In the genomic region with DNA sequence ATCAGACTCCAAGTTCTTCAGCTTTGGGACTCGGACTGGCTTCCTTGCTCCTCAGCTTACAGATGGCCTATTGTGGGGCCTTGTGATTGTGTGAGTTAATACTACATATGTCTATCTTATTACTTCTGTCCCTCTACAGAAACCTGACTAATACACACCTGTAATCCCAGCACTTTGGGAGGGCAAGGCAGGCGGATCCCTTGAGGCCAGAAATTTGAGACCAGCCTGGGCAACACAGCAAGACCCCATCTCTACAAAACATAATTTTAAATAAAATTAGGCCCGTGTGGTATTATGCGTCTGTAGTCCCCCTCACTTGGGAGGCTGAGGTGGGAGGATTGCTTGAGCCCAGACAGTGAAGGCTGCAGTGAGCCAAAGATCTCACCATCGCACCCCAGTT, we compare ENCODE assay signal across 4 cellular contexts. TPM values are rescaled to one million over a fixed set of nuclear protein-coding genes. Genes with fewer than 3 reads are reported as not detected.
DNase-seq lines count a peak whose midpoint lies in the region; ATAC-seq, FAIRE-seq and TF ChIP-seq lines count a peak whose summit lies in the region.
"Not testable (repeated sequence)": the region's sequence is repeated elsewhere in the genome, so short reads cannot be mapped to it uniquely, and the experiment has no call there.

No MANE protein-coding gene starts in this region.

- not testable (repeated sequence) for H3K9me1 ChIP-seq in K562 (ENCODE audit: control insufficient read depth, insufficient read depth, low read length)

- WGBS in K562 (ENCODE audit: insufficient coverage, low coverage, missing lambda C conversion rate) = 80% methylated on average over 5 of the region's 5 CpGs
- 85% methylated on average over 5 of the region's 5 CpGs for WGBS in HepG2 (ENCODE audit: low lambda C conversion rate)

- not testable (repeated sequence) for H3K4me2 ChIP-seq in K562 (ENCODE audit: insufficient read depth, low read length); HepG2 (ENCODE audit: low read depth, low read length)

- peaks cover 23% of the 10 kb centered on the region for H3K79me2 ChIP-seq in K562 (ENCODE audit: control insufficient read depth, insufficient read depth, low read length)
- H3K79me2 ChIP-seq in HepG2 (ENCODE audit: insufficient read depth, low read length) = peaks cover 13% of the 10 kb centered on the region

- not testable (repeated sequence) for H3K27me3 Mint-ChIP-seq in WTC11 (ENCODE audit: low read depth)

- CTCF ChIA-PET in HEK293 (lab: Yijun Ruan, JAX); WTC11 (lab: Charles Lee); K562 (lab: Yijun Ruan, JAX; ENCODE audit: low intra/inter-chr PET ratio); HepG2 (lab: Yijun Ruan, JAX; ENCODE audit: low intra/inter-chr PET ratio, low total read pairs): not testable (repeated sequence)

- not testable (repeated sequence) for H3K4me1 ChIP-seq in HEK293 (ENCODE audit: control insufficient read depth, insufficient read depth, low read length)
- peaks cover 9 to 19% of the 10 kb centered on the region in 2 experiments; a peak in 4 of 5 replicates for H3K4me1 ChIP-seq in K562 (replicated peaks in 1 of 2; ENCODE audit: control insufficient read depth in 2 of 2, insufficient read depth in 2 of 2, low read length in 2 of 2)
- peaks cover 39% of the 10 kb centered on the region for H3K4me1 ChIP-seq in HepG2 (ENCODE audit: insufficient read depth, low read length)

- in situ Hi-C loops in K562 (cut with MboI); HepG2 (cut with HindIII; ENCODE audit: extremely low pct_ligation_motif_present, low pct_unique_long_range_greater_than_20kb): not testable (repeated sequence)

- not testable (repeated sequence) for H2AFZ ChIP-seq in K562 (ENCODE audit: low read depth, low read length); HepG2 (ENCODE audit: low read length)

- H3K36me3 Mint-ChIP-seq in WTC11 = not testable (repeated sequence)

- H4K20me1 ChIP-seq in K562 (replicated peaks; ENCODE audit: control insufficient read depth, insufficient read depth, low read length); HepG2 (ENCODE audit: insufficient read depth, low read length): not testable (repeated sequence)

- not testable (repeated sequence) for H3K9ac ChIP-seq in K562 (ENCODE audit: insufficient read depth in 1 of 2, low read depth in 2 of 2, low read length in 2 of 2); HepG2 (ENCODE audit: insufficient read depth, low read depth, low read length)

- not testable (repeated sequence) for TF ChIP-seq EP300 in K562 (IDR thresholded peaks at IDR 0.05; ENCODE audit: low read length); HepG2 (IDR thresholded peaks at IDR 0.05; ENCODE audit: low read depth in 2 of 2, low read length in 2 of 2); HepG2 (CRISPR knock-in tag; IDR thresholded peaks at IDR 0.05; ENCODE audit: borderline replicate concordance)

- H3K9me3 ChIP-seq in HEK293 (ENCODE audit: control insufficient read depth, insufficient read depth, low read depth, low read length); K562 (replicated peaks; ENCODE audit: control insufficient read depth, insufficient read depth, low read depth, low read length); HepG2 (ENCODE audit: low read length): not testable (repeated sequence)

- H3K36me3 ChIP-seq in HEK293 (ENCODE audit: control insufficient read depth in 2 of 2, insufficient read depth in 1 of 2, low read length in 2 of 2); K562 (ENCODE audit: control insufficient read depth, insufficient read depth, low read length); HepG2 (replicated peaks in 1 of 2; ENCODE audit: control insufficient read depth in 1 of 2, insufficient read depth in 2 of 2, low read length in 2 of 2): not testable (repeated sequence)

- H3K27me3 ChIP-seq in K562 (ENCODE audit: control insufficient read depth in 2 of 2, insufficient read depth in 2 of 2, low read length in 2 of 2); HepG2 (ENCODE audit: control insufficient read depth in 1 of 2, insufficient read depth in 2 of 2, low read length in 2 of 2): not testable (repeated sequence)

- not testable (repeated sequence) for H3K27ac ChIP-seq in HEK293 (ENCODE audit: extremely low read depth, low read depth, low read length); K562 (ENCODE audit: extremely low read depth, low read depth, low read length); HepG2 (ENCODE audit: extremely low read length, insufficient read depth, low read length)

- H3K4me3 ChIP-seq in HEK293 (ENCODE audit: low read depth, low read length); K562; HepG2 (replicated peaks in 1 of 3; ENCODE audit: insufficient read depth in 1 of 3, low read depth in 2 of 3, low read length in 3 of 3): not testable (repeated sequence)

- H3K27ac Mint-ChIP-seq in WTC11 = not testable (repeated sequence)

- FAIRE-seq in K562 (lab: Jason Lieb, UNC); HepG2 (lab: Jason Lieb, UNC): not testable (repeated sequence)

- ATAC-seq in WTC11, K562, HepG2: not testable (repeated sequence)

- TF ChIP-seq RAD21 in K562 (CRISPR knock-in tag; conservative IDR thresholded peaks at IDR 0.05 in 1 of 2, IDR thresholded peaks at IDR 0.05 in 1 of 2); HepG2 (CRISPR knock-in tag; IDR thresholded peaks at IDR 0.05): not testable (repeated sequence)

- DNase-seq in WTC11 (ENCODE audit: low spot score); K562 (ENCODE audit: extremely low read depth in 1 of 4, low spot score in 3 of 4); HepG2 (ENCODE audit: low spot score): not testable (repeated sequence)

- H3K4me3 Mint-ChIP-seq in WTC11 = not testable (repeated sequence)

- not testable (repeated sequence) for TF ChIP-seq POLR2A in K562 (conservative IDR thresholded peaks at IDR 0.05); HepG2 (IDR thresholded peaks at IDR 0.05; ENCODE audit: insufficient read depth in 1 of 2, low read depth in 2 of 2, low read length in 2 of 2)

- intact Hi-C loops in K562 (cut with micrococcal nuclease); HepG2 (cut with micrococcal nuclease; ENCODE audit: unreplicated experiment): not testable (repeated sequence)

- TF ChIP-seq CTCF in HEK293 (tag by site-specific recombination; IDR thresholded peaks at IDR 0.05); WTC11 (IDR thresholded peaks at IDR 0.05); K562 (IDR thresholded peaks at IDR 0.05 in 2 of 3, conservative IDR thresholded peaks at IDR 0.05 in 1 of 3; ENCODE audit: insufficient read depth in 2 of 3, low read depth in 1 of 3, low read length in 3 of 3); HepG2 (CRISPR knock-in tag; IDR thresholded peaks at IDR 0.05): not testable (repeated sequence)

- POLR2A ChIA-PET in HEK293 (lab: Yijun Ruan, JAX); WTC11 (lab: Charles Lee): not testable (repeated sequence)
- POLR2A ChIA-PET in K562 (lab: Yijun Ruan, JAX) = interaction anchor here (0.7 kb wide), 1 partner anchor 9 kb away, joined by 4 read pairs; no protein-coding TSS in a partner anchor
- POLR2A ChIA-PET in HepG2 (lab: Yijun Ruan, JAX) = interaction anchor here (0.6 kb wide), 1 partner anchor 9 kb away, joined by 3 read pairs; no protein-coding TSS in a partner anchor

- not testable (repeated sequence) for BruUV-seq in K562 (replicated peaks; lab: Mats Ljungman, UMichigan); HepG2 (replicated peaks; lab: Mats Ljungman, UMichigan)

- H3K4me1 Mint-ChIP-seq in WTC11 = peaks cover 24% of the 10 kb centered on the region

- H3K9me3 Mint-ChIP-seq in WTC11 = not testable (repeated sequence)

RNA-seq across cellular contexts. Expression of a gene that starts 4.9 kb away (rescaled TPM):
- total RNA-seq in WTC11 (2021) = 32.6 to 38.9 TPM (median 34.7 TPM) in 3 replicates
- 13.6 and 15.9 TPM in 2 replicates for total RNA-seq in K562 (2011; cell fraction: chromatin; rRNA removed; ENCODE audit: low replicate concordance)
- 12.1 and 13.3 TPM in 2 replicates for total RNA-seq in K562 (2011; cell fraction: nucleolus; rRNA removed)
- total RNA-seq in K562 (2011; cell fraction: nucleoplasm; rRNA removed) = 12.6 and 16.4 TPM in 2 replicates
- total RNA-seq in K562 (2014; rRNA removed) = 88.9 and 98.8 TPM in 2 replicates
- total RNA-seq in K562 (2014; rRNA removed; fragmentation: Illumina TruSeq; extraction: Trizol) = 133 and 142 TPM in 2 replicates
- 198 and 202 TPM in 2 replicates for total RNA-seq in K562 (2015; rRNA removed; fragmentation: Illumina TruSeq; extraction: Trizol)
- total RNA-seq in K562 (2021) = 102 and 105 TPM in 2 replicates
- 78.0 and 122 TPM in 2 replicates for polyA plus RNA-seq in K562 (2011; rRNA removed)
- 75.5 and 96.1 TPM in 2 replicates for polyA plus RNA-seq in K562 (2011; cell fraction: cytosol; rRNA removed)
- 20.9 and 23.0 TPM in 2 replicates for polyA plus RNA-seq in K562 (2011; cell fraction: nucleus; rRNA removed)
- 174 and 178 TPM in 2 replicates for polyA plus RNA-seq in K562 (2012)
- 140 and 142 TPM in 2 replicates for polyA plus RNA-seq in K562 (2014; fragmentation: Illumina TruSeq; extraction: Trizol)
- 100 to 1,000 TPM in 1 of 2 experiments, 10 to 100 TPM in 1; 96.7 to 152 TPM for polyA plus RNA-seq in K562 (2014; fragmentation: Nextera tagmentation; extraction: Ambion mirVana)
- 116 and 122 TPM in 2 replicates for polyA plus RNA-seq in K562 (2014; rRNA removed)
- 41.7 and 49.6 TPM in 2 replicates for polyA minus RNA-seq in K562 (2011; rRNA and poly(A)+ RNA removed)
- polyA minus RNA-seq in K562 (2011; cell fraction: cytosol; rRNA and poly(A)+ RNA removed) = 19.7 and 29.8 TPM in 2 replicates
- 3.0 and 6.7 TPM in 2 replicates for polyA minus RNA-seq in K562 (2011; cell fraction: nucleus; rRNA and poly(A)+ RNA removed)
- total RNA-seq in HepG2 (2016; rRNA removed; fragmentation: Illumina TruSeq; extraction: Trizol) = 1,060 and 1,621 TPM in 2 replicates
- 149 and 161 TPM in 2 replicates for total RNA-seq in HepG2 (2016; cell fraction: cytosol; rRNA removed; fragmentation: Illumina TruSeq; extraction: Trizol; ENCODE audit: low read depth)
- total RNA-seq in HepG2 (2016; cell fraction: insoluble cytoplasmic fraction; rRNA removed; fragmentation: Illumina TruSeq; extraction: Trizol) = 1,077 and 1,733 TPM in 2 replicates
- 191 and 197 TPM in 2 replicates for total RNA-seq in HepG2 (2016; cell fraction: membrane; rRNA removed; fragmentation: Illumina TruSeq; extraction: Trizol)
- 379 and 382 TPM in 2 replicates for total RNA-seq in HepG2 (2016; cell fraction: nucleus; rRNA removed; fragmentation: Illumina TruSeq; extraction: Trizol)
- 304 and 464 TPM in 2 replicates for polyA plus RNA-seq in HepG2 (2011; rRNA removed)
- polyA plus RNA-seq in HepG2 (2011; cell fraction: cytosol; rRNA removed) = 354 and 445 TPM in 2 replicates
- 76.3 and 83.7 TPM in 2 replicates for polyA plus RNA-seq in HepG2 (2011; cell fraction: nucleus; rRNA removed)
- 328 and 393 TPM in 2 replicates for polyA plus RNA-seq in HepG2 (2012)
- polyA plus RNA-seq in HepG2 (2016; cell fraction: cytosol; fragmentation: Illumina TruSeq; extraction: Trizol; ENCODE audit: low read depth) = 156 and 179 TPM in 2 replicates
- polyA plus RNA-seq in HepG2 (2016; cell fraction: insoluble cytoplasmic fraction; fragmentation: Illumina TruSeq; extraction: Trizol; ENCODE audit: low read depth) = 1,625 and 1,852 TPM in 2 replicates
- polyA plus RNA-seq in HepG2 (2016; cell fraction: membrane; fragmentation: Illumina TruSeq; extraction: Trizol; ENCODE audit: low read depth) = 151 and 153 TPM in 2 replicates
- 546 and 575 TPM in 2 replicates for polyA plus RNA-seq in HepG2 (2016; cell fraction: nucleus; fragmentation: Illumina TruSeq; extraction: Trizol; ENCODE audit: insufficient read depth, low read depth)
- 222 and 280 TPM in 2 replicates for polyA minus RNA-seq in HepG2 (2011; rRNA and poly(A)+ RNA removed; ENCODE audit: low replicate concordance)
- 119 and 160 TPM in 2 replicates for polyA minus RNA-seq in HepG2 (2011; cell fraction: cytosol; rRNA and poly(A)+ RNA removed)
- 42.0 and 49.5 TPM in 2 replicates for polyA minus RNA-seq in HepG2 (2011; cell fraction: nucleus; rRNA and poly(A)+ RNA removed)

RNA-seq across cellular contexts. Expression of a gene that starts 23.4 kb away (rescaled TPM):
- total RNA-seq in WTC11 (2021) (80.3 to 88.0 TPM (median 81.7 TPM) in 3 replicates), K562 (2014; rRNA removed) (91.1 and 91.3 TPM in 2 replicates), K562 (2014; rRNA removed; fragmentation: Illumina TruSeq; extraction: Trizol) (61.3 and 63.6 TPM in 2 replicates), K562 (2015; rRNA removed; fragmentation: Illumina TruSeq; extraction: Trizol) (81.2 and 85.7 TPM in 2 replicates), K562 (2021) (117 and 119 TPM in 2 replicates), HepG2 (2016; rRNA removed; fragmentation: Illumina TruSeq; extraction: Trizol) (47.1 and 83.5 TPM in 2 replicates)
- 105 and 163 TPM in 2 replicates for total RNA-seq in K562 (2011; cell fraction: chromatin; rRNA removed; ENCODE audit: low replicate concordance)
- total RNA-seq in K562 (2011; cell fraction: nucleolus; rRNA removed) = 111 and 135 TPM in 2 replicates
- 77.2 and 104 TPM in 2 replicates for total RNA-seq in K562 (2011; cell fraction: nucleoplasm; rRNA removed)
- polyA plus RNA-seq in K562 (2011; rRNA removed) (116 and 135 TPM in 2 replicates), K562 (2014; fragmentation: Illumina TruSeq; extraction: Trizol) (129 and 135 TPM in 2 replicates), K562 (2014; fragmentation: Nextera tagmentation; extraction: Ambion mirVana) (100 to 1,000 TPM in 1 of 2 experiments, 10 to 100 TPM in 1; 42.4 to 139 TPM), K562 (2014; rRNA removed) (148 and 150 TPM in 2 replicates), HepG2 (2011; rRNA removed) (159 and 162 TPM in 2 replicates)
- polyA plus RNA-seq in K562 (2011; cell fraction: cytosol; rRNA removed) = 157 and 178 TPM in 2 replicates
- polyA plus RNA-seq in K562 (2011; cell fraction: nucleus; rRNA removed) = 86.6 and 87.3 TPM in 2 replicates
- polyA plus RNA-seq in K562 (2012) = 117 and 160 TPM in 2 replicates
- polyA minus RNA-seq in K562 (2011; rRNA and poly(A)+ RNA removed) = 122 and 124 TPM in 2 replicates
- 84.0 and 111 TPM in 2 replicates for polyA minus RNA-seq in K562 (2011; cell fraction: cytosol; rRNA and poly(A)+ RNA removed)
- polyA minus RNA-seq in K562 (2011; cell fraction: nucleus; rRNA and poly(A)+ RNA removed) = 40.3 and 72.0 TPM in 2 replicates
- total RNA-seq in HepG2 (2016; cell fraction: cytosol; rRNA removed; fragmentation: Illumina TruSeq; extraction: Trizol; ENCODE audit: low read depth) = 30.5 and 33.0 TPM in 2 replicates
- total RNA-seq in HepG2 (2016; cell fraction: insoluble cytoplasmic fraction; rRNA removed; fragmentation: Illumina TruSeq; extraction: Trizol) = 48.8 and 85.3 TPM in 2 replicates
- total RNA-seq in HepG2 (2016; cell fraction: membrane; rRNA removed; fragmentation: Illumina TruSeq; extraction: Trizol) = 54.4 and 54.7 TPM in 2 replicates
- total RNA-seq in HepG2 (2016; cell fraction: nucleus; rRNA removed; fragmentation: Illumina TruSeq; extraction: Trizol) = 37.1 and 40.2 TPM in 2 replicates
- polyA plus RNA-seq in HepG2 (2011; cell fraction: cytosol; rRNA removed) = 187 and 245 TPM in 2 replicates
- polyA plus RNA-seq in HepG2 (2011; cell fraction: nucleus; rRNA removed) = 97.8 and 101 TPM in 2 replicates
- 151 and 164 TPM in 2 replicates for polyA plus RNA-seq in HepG2 (2012)
- 53.6 and 57.2 TPM in 2 replicates for polyA plus RNA-seq in HepG2 (2016; cell fraction: cytosol; fragmentation: Illumina TruSeq; extraction: Trizol; ENCODE audit: low read depth)
- 224 and 233 TPM in 2 replicates for polyA plus RNA-seq in HepG2 (2016; cell fraction: insoluble cytoplasmic fraction; fragmentation: Illumina TruSeq; extraction: Trizol; ENCODE audit: low read depth)
- polyA plus RNA-seq in HepG2 (2016; cell fraction: membrane; fragmentation: Illumina TruSeq; extraction: Trizol; ENCODE audit: low read depth) = 81.4 and 91.5 TPM in 2 replicates
- 100 and 106 TPM in 2 replicates for polyA plus RNA-seq in HepG2 (2016; cell fraction: nucleus; fragmentation: Illumina TruSeq; extraction: Trizol; ENCODE audit: insufficient read depth, low read depth)
- 115 and 322 TPM in 2 replicates for polyA minus RNA-seq in HepG2 (2011; rRNA and poly(A)+ RNA removed; ENCODE audit: low replicate concordance)
- 172 TPM in 2 replicates for polyA minus RNA-seq in HepG2 (2011; cell fraction: cytosol; rRNA and poly(A)+ RNA removed)
- 70.4 and 93.7 TPM in 2 replicates for polyA minus RNA-seq in HepG2 (2011; cell fraction: nucleus; rRNA and poly(A)+ RNA removed)

RNA-seq across cellular contexts. Expression of a gene that starts 30.9 kb away (rescaled TPM):
- total RNA-seq in WTC11 (2021) = 37.9 to 39.1 TPM (median 39.0 TPM) in 3 replicates
- total RNA-seq in K562 (2011; cell fraction: chromatin; rRNA removed; ENCODE audit: low replicate concordance) = 54.0 and 74.4 TPM in 2 replicates
- 33.5 and 36.6 TPM in 2 replicates for total RNA-seq in K562 (2011; cell fraction: nucleolus; rRNA removed)
- 32.8 and 44.3 TPM in 2 replicates for total RNA-seq in K562 (2011; cell fraction: nucleoplasm; rRNA removed)
- 14.9 and 20.6 TPM in 2 replicates for total RNA-seq in K562 (2014; rRNA removed)
- total RNA-seq in K562 (2014; rRNA removed; fragmentation: Illumina TruSeq; extraction: Trizol) = 14.6 and 17.4 TPM in 2 replicates
- total RNA-seq in K562 (2015; rRNA removed; fragmentation: Illumina TruSeq; extraction: Trizol) = 15.3 and 15.8 TPM in 2 replicates
- 33.7 and 34.4 TPM in 2 replicates for total RNA-seq in K562 (2021)
- 7.1 and 8.5 TPM in 2 replicates for polyA plus RNA-seq in K562 (2011; rRNA removed)
- polyA plus RNA-seq in K562 (2011; cell fraction: cytosol; rRNA removed) = 6.5 and 11.3 TPM in 2 replicates
- 25.1 and 34.9 TPM in 2 replicates for polyA plus RNA-seq in K562 (2011; cell fraction: nucleus; rRNA removed)
- polyA plus RNA-seq in K562 (2012) = 24.0 and 37.6 TPM in 2 replicates
- polyA plus RNA-seq in K562 (2014; fragmentation: Illumina TruSeq; extraction: Trizol) = 23.1 and 27.1 TPM in 2 replicates
- polyA plus RNA-seq in K562 (2014; fragmentation: Nextera tagmentation; extraction: Ambion mirVana) = 1 to 10 TPM; 1.9 to 2.0 TPM
- polyA plus RNA-seq in K562 (2014; rRNA removed) = 10.7 and 12.1 TPM in 2 replicates
- 11.3 and 13.3 TPM in 2 replicates for polyA minus RNA-seq in K562 (2011; rRNA and poly(A)+ RNA removed)
- 10.2 and 17.9 TPM in 2 replicates for polyA minus RNA-seq in K562 (2011; cell fraction: cytosol; rRNA and poly(A)+ RNA removed)
- polyA minus RNA-seq in K562 (2011; cell fraction: nucleus; rRNA and poly(A)+ RNA removed) = 12.7 and 15.7 TPM in 2 replicates
- total RNA-seq in HepG2 (2016; rRNA removed; fragmentation: Illumina TruSeq; extraction: Trizol) = 28.2 and 31.9 TPM in 2 replicates
- total RNA-seq in HepG2 (2016; cell fraction: cytosol; rRNA removed; fragmentation: Illumina TruSeq; extraction: Trizol; ENCODE audit: low read depth) = 18.6 and 20.3 TPM in 2 replicates
- 25.4 and 28.2 TPM in 2 replicates for total RNA-seq in HepG2 (2016; cell fraction: insoluble cytoplasmic fraction; rRNA removed; fragmentation: Illumina TruSeq; extraction: Trizol)
- total RNA-seq in HepG2 (2016; cell fraction: membrane; rRNA removed; fragmentation: Illumina TruSeq; extraction: Trizol) = 17.7 and 18.1 TPM in 2 replicates
- total RNA-seq in HepG2 (2016; cell fraction: nucleus; rRNA removed; fragmentation: Illumina TruSeq; extraction: Trizol) = 36.0 and 41.1 TPM in 2 replicates
- polyA plus RNA-seq in HepG2 (2011; rRNA removed) = 11.4 and 13.6 TPM in 2 replicates
- 7.5 and 8.1 TPM in 2 replicates for polyA plus RNA-seq in HepG2 (2011; cell fraction: cytosol; rRNA removed)
- 45.3 and 46.4 TPM in 2 replicates for polyA plus RNA-seq in HepG2 (2011; cell fraction: nucleus; rRNA removed)
- polyA plus RNA-seq in HepG2 (2012) = 25.4 and 26.4 TPM in 2 replicates
- polyA plus RNA-seq in HepG2 (2016; cell fraction: cytosol; fragmentation: Illumina TruSeq; extraction: Trizol; ENCODE audit: low read depth) = 3.6 and 3.7 TPM in 2 replicates
- polyA plus RNA-seq in HepG2 (2016; cell fraction: insoluble cytoplasmic fraction; fragmentation: Illumina TruSeq; extraction: Trizol; ENCODE audit: low read depth) = 23.4 and 32.9 TPM in 2 replicates
- 9.8 and 10.7 TPM in 2 replicates for polyA plus RNA-seq in HepG2 (2016; cell fraction: membrane; fragmentation: Illumina TruSeq; extraction: Trizol; ENCODE audit: low read depth)
- 61.5 and 63.2 TPM in 2 replicates for polyA plus RNA-seq in HepG2 (2016; cell fraction: nucleus; fragmentation: Illumina TruSeq; extraction: Trizol; ENCODE audit: insufficient read depth, low read depth)
- polyA minus RNA-seq in HepG2 (2011; rRNA and poly(A)+ RNA removed; ENCODE audit: low replicate concordance) = 17.8 and 29.5 TPM in 2 replicates
- 12.8 and 16.9 TPM in 2 replicates for polyA minus RNA-seq in HepG2 (2011; cell fraction: cytosol; rRNA and poly(A)+ RNA removed)
- polyA minus RNA-seq in HepG2 (2011; cell fraction: nucleus; rRNA and poly(A)+ RNA removed) = 37.2 and 39.9 TPM in 2 replicates
